19 cellular contexts compared by ENCODE assay signal in genomic region chr3:183514048-183514447, GRCh38. TPM values are rescaled to one million over a fixed set of nuclear protein-coding genes. Genes with fewer than 3 reads are reported as not detected.
DNase-seq lines count a peak whose midpoint lies in the region; ATAC-seq lines count a peak whose summit lies in the region.
"Had no signal": no experiment of that assay in that cellular context is flagged by ENCODE, and none has a peak within 500 bp of the region (broad histone marks: within the 10 kb centered on the region; RNA-seq: fewer than 3 reads in every experiment).

No MANE protein-coding gene starts in this region.

- H3K36me3 Mint-ChIP-seq in T-helper 2 cell treated with Interferon-gamma antibody and Interleukin-4, amounts not matched to agents 5 μg/mL and 100 μg/mL, for 36 hours (ENCODE audit: low read depth), result peaks cover 26% of the 10 kb centered on the region
- peaks cover 0 to 22% (median 9%) of the 10 kb centered on the region in 3 donors for H3K36me3 Mint-ChIP-seq in CD8-positive, alpha-beta memory T cell
- H3K36me3 Mint-ChIP-seq in activated T-helper 17 cell treated with anti-CD3 and anti-CD28 coated beads, Interleukin-2, amount 50 U/mL, for 72 hours (ENCODE audit: low read depth), result peaks cover 48% of the 10 kb centered on the region
- peaks cover 0 to 39% (median 33%) of the 10 kb centered on the region in 5 donors for H3K36me3 Mint-ChIP-seq in naive thymus-derived CD4-positive, alpha-beta T cell

- CTCF ChIA-PET in CD8-positive, alpha-beta memory T cell (lab: Charles Lee), result interaction anchor here (0.8 kb wide), 1 partner anchor 78 kb away, joined by 3 read pairs; no protein-coding TSS in a partner anchor
- CTCF ChIA-PET in naive thymus-derived CD4-positive, alpha-beta T cell (lab: Charles Lee), result interaction anchor here (0.5 kb wide), 1 partner anchor 27 kb away, joined by 3 read pairs; no protein-coding TSS in a partner anchor

- no peak overlapping the region for H3K4me3 ChIP-seq in CD8-positive, alpha-beta memory T cell (ENCODE audit: low read length)
- H3K4me3 ChIP-seq in naive thymus-derived CD4-positive, alpha-beta T cell (ENCODE audit: low read length), result no peak overlapping the region
- H3K4me3 ChIP-seq: breast epithelium, esophagus muscularis mucosa, lung, spleen had no signal

- no peak for DNase-seq in T-helper 2 cell treated with Interferon-gamma antibody and Interleukin-4, amounts not matched to agents 5 μg/mL and 100 μg/mL, for 36 hours (ENCODE audit: low spot score)
- DNase-seq in T-helper 2 cell (no peak), DMS79 (lab: John Stamatoyannopoulos, UW) (no peak), ACHN (no peak)
- no peak for DNase-seq in CD8-positive, alpha-beta memory T cell
- no peak for DNase-seq in naive thymus-derived CD4-positive, alpha-beta T cell
- DNase-seq: glutamatergic neuron, NCI-H1436 treated with DMSO at 0.1 percent for 48 hours, spleen, trophoblast cell had no signal

- H3K4me1 ChIP-seq in CD8-positive, alpha-beta memory T cell (ENCODE audit: insufficient read depth, low read length), result peaks cover 56% of the 10 kb centered on the region
- peaks cover 32 to 51% of the 10 kb centered on the region in 2 donors for H3K4me1 ChIP-seq in naive thymus-derived CD4-positive, alpha-beta T cell (ENCODE audit: control insufficient read depth in 2 of 2, insufficient read depth in 2 of 2, low read length in 2 of 2)
- H3K4me1 ChIP-seq: breast epithelium had no signal

- peak overlapping the region; percentile 60 for H3K4me3 Mint-ChIP-seq in T-helper 2 cell treated with Interferon-gamma antibody and Interleukin-4, amounts not matched to agents 5 μg/mL and 100 μg/mL, for 36 hours
- peak overlapping the region in 5 of 7 donors; percentile 10 to 63 (median 43) for H3K4me3 Mint-ChIP-seq in CD8-positive, alpha-beta memory T cell
- peak overlapping the region; percentile 33 for H3K4me3 Mint-ChIP-seq in activated T-helper 17 cell treated with anti-CD3 and anti-CD28 coated beads, Interleukin-2, amount 50 U/mL, for 72 hours
- peak overlapping the region; percentile 22 to 78 (median 54) for H3K4me3 Mint-ChIP-seq in naive thymus-derived CD4-positive, alpha-beta T cell

- no peak overlapping the region for H3K27ac ChIP-seq in CD8-positive, alpha-beta memory T cell (ENCODE audit: low read depth, low read length)
- H3K27ac ChIP-seq in naive thymus-derived CD4-positive, alpha-beta T cell (ENCODE audit: low read depth, low read length), result peak overlapping the region; percentile 10
- H3K27ac ChIP-seq: breast epithelium, esophagus muscularis mucosa had no signal

- H3K4me1 Mint-ChIP-seq in T-helper 2 cell treated with Interferon-gamma antibody and Interleukin-4, amounts not matched to agents 5 μg/mL and 100 μg/mL, for 36 hours (ENCODE audit: low read depth), result peaks cover 60% of the 10 kb centered on the region
- H3K4me1 Mint-ChIP-seq in CD8-positive, alpha-beta memory T cell, result peaks cover 65 to 77% (median 73%) of the 10 kb centered on the region in 3 donors
- H3K4me1 Mint-ChIP-seq in activated T-helper 17 cell treated with anti-CD3 and anti-CD28 coated beads, Interleukin-2, amount 50 U/mL, for 72 hours, result peaks cover 54% of the 10 kb centered on the region
- H3K4me1 Mint-ChIP-seq in naive thymus-derived CD4-positive, alpha-beta T cell, result peaks cover 52 to 86% (median 78%) of the 10 kb centered on the region in 7 donors

- H3K27ac Mint-ChIP-seq in T-helper 2 cell treated with Interferon-gamma antibody and Interleukin-4, amounts not matched to agents 5 μg/mL and 100 μg/mL, for 36 hours, result peak overlapping the region; percentile 86
- peak overlapping the region in 7 of 8 donors; percentile 47 to 95 (median 89) for H3K27ac Mint-ChIP-seq in CD8-positive, alpha-beta memory T cell
- peak overlapping the region; percentile 67 for H3K27ac Mint-ChIP-seq in activated T-helper 17 cell treated with anti-CD3 and anti-CD28 coated beads, Interleukin-2, amount 50 U/mL, for 72 hours
- H3K27ac Mint-ChIP-seq in naive thymus-derived CD4-positive, alpha-beta T cell, result peak overlapping the region; percentile 77 to 98 (median 92)

- POLR2A ChIA-PET in CD8-positive, alpha-beta memory T cell (lab: Charles Lee), result no interaction called here
- POLR2A ChIA-PET in naive thymus-derived CD4-positive, alpha-beta T cell (lab: Charles Lee), result interaction anchor here (0.9 to 1.2 kb wide), 3 partner anchors 19 to 122 kb away, joined by 3 to 8 read pairs (median 5); partner anchors contain the start of gene KLHL24

- no peaks in the 10 kb centered on the region for H3K36me3 ChIP-seq in CD8-positive, alpha-beta memory T cell (ENCODE audit: insufficient read depth, low read length)
- H3K36me3 ChIP-seq in naive thymus-derived CD4-positive, alpha-beta T cell (ENCODE audit: control insufficient read depth in 2 of 3, insufficient read depth in 3 of 3, low read length in 3 of 3), result no peaks in the 10 kb centered on the region
- H3K36me3 ChIP-seq: breast epithelium, esophagus muscularis mucosa had no signal

- H3K9me3 ChIP-seq in CD8-positive, alpha-beta memory T cell (ENCODE audit: low read length), result no peaks in the 10 kb centered on the region
- no peaks in the 10 kb centered on the region for H3K9me3 ChIP-seq in naive thymus-derived CD4-positive, alpha-beta T cell (ENCODE audit: control insufficient read depth in 2 of 3, low read length in 3 of 3)
- H3K9me3 ChIP-seq: breast epithelium, esophagus muscularis mucosa, spleen had no signal

- no peaks in the 10 kb centered on the region for H3K27me3 ChIP-seq in CD8-positive, alpha-beta memory T cell (ENCODE audit: insufficient read depth, low read length, poor library complexity, severe bottlenecking)
- no peaks in the 10 kb centered on the region for H3K27me3 ChIP-seq in naive thymus-derived CD4-positive, alpha-beta T cell (ENCODE audit: control insufficient read depth in 2 of 2, insufficient read depth in 2 of 2, low read length in 2 of 2)
- H3K27me3 ChIP-seq: breast epithelium, esophagus muscularis mucosa, spleen had no signal

- no peaks in the 10 kb centered on the region for H3K27me3 Mint-ChIP-seq in T-helper 2 cell treated with Interferon-gamma antibody and Interleukin-4, amounts not matched to agents 5 μg/mL and 100 μg/mL, for 36 hours (ENCODE audit: low read depth)
- no peaks in the 10 kb centered on the region for H3K27me3 Mint-ChIP-seq in CD8-positive, alpha-beta memory T cell
- no peaks in the 10 kb centered on the region for H3K27me3 Mint-ChIP-seq in activated T-helper 17 cell treated with anti-CD3 and anti-CD28 coated beads, Interleukin-2, amount 50 U/mL, for 72 hours
- H3K27me3 Mint-ChIP-seq in naive thymus-derived CD4-positive, alpha-beta T cell, result no peaks in the 10 kb centered on the region

- no peaks in the 10 kb centered on the region for H3K9me3 Mint-ChIP-seq in T-helper 2 cell treated with Interferon-gamma antibody and Interleukin-4, amounts not matched to agents 5 μg/mL and 100 μg/mL, for 36 hours
- no peaks in the 10 kb centered on the region for H3K9me3 Mint-ChIP-seq in CD8-positive, alpha-beta memory T cell
- no peaks in the 10 kb centered on the region for H3K9me3 Mint-ChIP-seq in activated T-helper 17 cell treated with anti-CD3 and anti-CD28 coated beads, Interleukin-2, amount 50 U/mL, for 72 hours
- peaks cover 0 to 2% (median 0%) of the 10 kb centered on the region in 11 donors for H3K9me3 Mint-ChIP-seq in naive thymus-derived CD4-positive, alpha-beta T cell

- intact Hi-C loops in naive thymus-derived CD4-positive, alpha-beta T cell (cut with micrococcal nuclease), result no loop called here

- in situ Hi-C loops in ACHN (cut with HindIII; ENCODE audit: low pct_ligation_motif_present, low pct_unique_long_range_greater_than_20kb, low sequenced_read_pairs), result no loop called here

- no peak for ATAC-seq in activated T-helper 17 cell treated with anti-CD3 and anti-CD28 coated beads, Interleukin-2, amount 50 U/mL, for 72 hours (replicated peaks)
- ATAC-seq in naive thymus-derived CD4-positive, alpha-beta T cell, result no peak
- ATAC-seq in HG03565 (IDR thresholded peaks at IDR 0.05; ENCODE audit: unreplicated experiment), result no peak
- ATAC-seq: HCT116, SK-N-SH treated with all-trans-retinoic acid at 6 μM for 48 hours had no signal

RNA-seq across cellular contexts. Expression of gene KLHL6, which starts 41.5 kb away (rescaled TPM):
- 10 to 100 TPM; 31.0 to 31.3 TPM for total RNA-seq in CD8-positive, alpha-beta memory T cell
- polyA plus RNA-seq in CD8-positive, alpha-beta memory T cell, result 9.1 TPM
- 10 to 100 TPM; 33.5 to 39.7 TPM for total RNA-seq in activated T-helper 17 cell treated with anti-CD3 and anti-CD28 coated beads, Interleukin-2, amount 50 U/mL, for 72 hours
- 10 to 100 TPM; 37.7 to 72.9 (median 41.5) TPM for total RNA-seq in naive thymus-derived CD4-positive, alpha-beta T cell
- polyA plus RNA-seq in naive thymus-derived CD4-positive, alpha-beta T cell, result 10 to 100 TPM; 25.8 to 32.9 TPM
- total RNA-seq: A172 had no signal
- polyA plus RNA-seq: neural cell had no signal
